In genomic region chr9:96040591-96041461, GRCh38 we compare ENCODE assay signal across 12 cellular contexts.
DNase-seq lines count a peak whose midpoint lies in the region; ATAC-seq and TF ChIP-seq lines count a peak whose summit lies in the region.
"Had no signal": no experiment of that assay in that cellular context is flagged by ENCODE, and none has a peak within 500 bp of the region (broad histone marks: within the 10 kb centered on the region; RNA-seq: fewer than 3 reads in every experiment).

No MANE protein-coding gene starts in this region.

- DNase-seq in GM23338 (ENCODE audit: low spot score) (peak; percentile 62), NCI-H69 (lab: John Stamatoyannopoulos, UW) (peak; percentile 89), esophagus muscularis mucosa (ENCODE audit: extremely low spot score) (no peak), posterior vena cava (ENCODE audit: low spot score) (peak; percentile 52), COLO829 (ENCODE audit: low spot score) (no peak), coronary artery (ENCODE audit: low spot score) (no peak), GOT3 (lab: John Stamatoyannopoulos, UW) (no peak)
- no peak for DNase-seq in activated CD4-positive, CD25-positive, alpha-beta regulatory T cell treated with anti-CD3 and anti-CD28 coated beads, Interleukin-2, amount 50 U/mL, for 72 hours
- DNase-seq: activated CD4-positive, alpha-beta memory T cell treated with anti-CD3 and anti-CD28 coated beads, Interleukin-2, amount 10 ng/mL, durations not matched to agents 7 days and 5 days; foreskin keratinocyte had no signal

- H4K20me1 ChIP-seq in GM23338 (replicated peaks; ENCODE audit: insufficient read depth) = no peaks in the 10 kb centered on the region
- H4K20me1 ChIP-seq: BLaER1 treated with 17β-estradiol and CSF1 and Interleukin-3, amounts not matched to agents 10 nM and 100 nM had no signal

- no peak overlapping the region for H3K27ac Mint-ChIP-seq in GM23338
- H3K27ac Mint-ChIP-seq: activated CD4-positive, alpha-beta memory T cell treated with anti-CD3 and anti-CD28 coated beads, Interleukin-2, amount 10 ng/mL, durations not matched to agents 7 days and 5 days; activated T-helper 17 cell treated with anti-CD3 and anti-CD28 coated beads, Interleukin-2, amount 50 U/mL, for 72 hours had no signal

- peaks cover 0 to 11% (median 4%) of the 10 kb centered on the region in 4 donors for H3K9me3 ChIP-seq in esophagus muscularis mucosa

- H3K79me2 ChIP-seq in GM23338 (replicated peaks; ENCODE audit: insufficient read depth) = no peaks in the 10 kb centered on the region

- H3K27me3 ChIP-seq in GM23338 (ENCODE audit: insufficient read depth) = peaks cover 17% of the 10 kb centered on the region; the same call in 1 of the 2 replicates
- H3K27me3 ChIP-seq in esophagus muscularis mucosa = no peaks in the 10 kb centered on the region
- H3K27me3 ChIP-seq: BLaER1 treated with 17β-estradiol and CSF1 and Interleukin-3, amounts not matched to agents 10 nM and 100 nM had no signal

- H2AFZ ChIP-seq in GM23338 = no peak overlapping the region

- H3K36me3 Mint-ChIP-seq in GM23338 (ENCODE audit: low read depth) = peaks cover 21% of the 10 kb centered on the region

- H3K4me3 ChIP-seq in GM23338 = no peak overlapping the region
- H3K4me3 ChIP-seq in esophagus muscularis mucosa = no peak overlapping the region
- H3K4me3 ChIP-seq in coronary artery = no peak overlapping the region
- H3K4me3 ChIP-seq: BLaER1 treated with 17β-estradiol and CSF1 and Interleukin-3, amounts not matched to agents 10 nM and 100 nM had no signal

- H3K9me2 ChIP-seq in GM23338 (ENCODE audit: insufficient read depth) = no peaks in the 10 kb centered on the region

- intact Hi-C loops in esophagus muscularis mucosa (cut with DNase I) (no loop called here), posterior vena cava (cut with DNase I) (no loop called here)

- H3K9me3 Mint-ChIP-seq in GM23338 = peaks cover 34% of the 10 kb centered on the region

- H3K4me1 ChIP-seq in GM23338 (ENCODE audit: insufficient read depth) (peaks cover 5% of the 10 kb centered on the region; the same call in 1 of the 2 replicates), esophagus muscularis mucosa (peaks cover 0 to 20% (median 14%) of the 10 kb centered on the region in 4 donors)
- H3K4me1 ChIP-seq: foreskin keratinocyte had no signal

- H3K27ac ChIP-seq in GM23338 (ENCODE audit: low read depth) (no peak overlapping the region), esophagus muscularis mucosa (replicated peaks in 1 of 4) (peak overlapping the region; percentile 32 to 64 (median 52)), coronary artery (no peak overlapping the region)
- H3K27ac ChIP-seq: BLaER1 treated with 17β-estradiol and CSF1 and Interleukin-3, amounts not matched to agents 10 nM and 100 nM; foreskin keratinocyte had no signal

- H3K36me3 ChIP-seq in GM23338 (ENCODE audit: insufficient read depth) (no peaks in the 10 kb centered on the region), esophagus muscularis mucosa (no peaks in the 10 kb centered on the region)
- H3K36me3 ChIP-seq: BLaER1 treated with 17β-estradiol and CSF1 and Interleukin-3, amounts not matched to agents 10 nM and 100 nM had no signal

- H3F3A ChIP-seq in GM23338 (replicated peaks; ENCODE audit: low read depth) = no peaks in the 10 kb centered on the region

- TF ChIP-seq POLR2A in esophagus muscularis mucosa (IDR thresholded peaks at IDR 0.05; ENCODE audit: low read depth) = no peak

- H3K4me2 ChIP-seq in GM23338 = peak overlapping the region; percentile 24; the same call in 1 of the 2 replicates
- H3K4me2 ChIP-seq: BLaER1 treated with 17β-estradiol and CSF1 and Interleukin-3, amounts not matched to agents 10 nM and 100 nM had no signal

- peaks cover 14% of the 10 kb centered on the region for H3K27me3 Mint-ChIP-seq in GM23338 (ENCODE audit: insufficient read depth, low read depth, poor library complexity)
- H3K27me3 Mint-ChIP-seq: activated CD4-positive, alpha-beta memory T cell treated with anti-CD3 and anti-CD28 coated beads, Interleukin-2, amount 10 ng/mL, durations not matched to agents 7 days and 5 days had no signal

- no peak for TF ChIP-seq CTCF in GM23338 (conservative IDR thresholded peaks at IDR 0.05; ENCODE audit: low read depth in 2 of 2)
- TF ChIP-seq CTCF in esophagus muscularis mucosa (IDR thresholded peaks at IDR 0.05) = no peak
- TF ChIP-seq CTCF in coronary artery (IDR thresholded peaks at IDR 0.05) = no peak

- peak; percentile 91 for ATAC-seq in GM23338
- ATAC-seq: activated T-helper 17 cell treated with anti-CD3 and anti-CD28 coated beads, Interleukin-2, amount 50 U/mL, for 72 hours; foreskin keratinocyte had no signal

- TF ChIP-seq EP300 in esophagus muscularis mucosa (IDR thresholded peaks at IDR 0.05) = no peak

- H3K4me1 Mint-ChIP-seq in GM23338 = peaks cover 15% of the 10 kb centered on the region
- H3K4me1 Mint-ChIP-seq: activated CD4-positive, alpha-beta memory T cell treated with anti-CD3 and anti-CD28 coated beads, Interleukin-2, amount 10 ng/mL, durations not matched to agents 7 days and 5 days had no signal

- 43% methylated on average over 19 of the region's 21 CpGs for WGBS in esophagus muscularis mucosa

- no peak overlapping the region for H3K4me3 Mint-ChIP-seq in GM23338
- H3K4me3 Mint-ChIP-seq: activated CD4-positive, alpha-beta memory T cell treated with anti-CD3 and anti-CD28 coated beads, Interleukin-2, amount 10 ng/mL, durations not matched to agents 7 days and 5 days; activated T-helper 17 cell treated with anti-CD3 and anti-CD28 coated beads, Interleukin-2, amount 50 U/mL, for 72 hours had no signal

TF ChIP-seq in GM23338, 12 proteins besides CTCF, POLR2A, EP300 and RAD21:
- TF ChIP-seq ZNF331 (CRISPR knock-in tag; IDR thresholded peaks at IDR 0.05; ENCODE audit: low read depth) (no peak), ZNF462 (CRISPR knock-in tag; IDR thresholded peaks at IDR 0.05) (no peak)

Comparison
In these comparisons a context has a peak if more than half of its experiments do, and no peak if none do; other contexts are left out.
1. DNase-seq: peak in GM23338 (single experiment), NCI-H69 (single experiment) and posterior vena cava (single experiment); none in esophagus muscularis mucosa (single experiment), COLO829 (single experiment), coronary artery (single experiment), GOT3 (single experiment) and activated CD4-positive, CD25-positive, alpha-beta regulatory T cell treated with anti-CD3 and anti-CD28 coated beads, Interleukin-2, amount 50 U/mL, for 72 hours (single experiment).
2. H3K27ac ChIP-seq: peak in esophagus muscularis mucosa (4 of 4); none in GM23338 (single experiment) and coronary artery (0 of 2).